Comparison of ENCODE assay signal across 11 cellular contexts in genomic region chr10:86262671-86263165, GRCh38.
DNase-seq lines count a peak whose midpoint lies in the region; ATAC-seq and TF ChIP-seq lines count a peak whose summit lies in the region.
"Had no signal": no experiment of that assay in that cellular context is flagged by ENCODE, and none has a peak within 500 bp of the region (broad histone marks: within the 10 kb centered on the region; RNA-seq: fewer than 3 reads in every experiment).

No MANE protein-coding gene starts in this region.

- DNase-seq in NCI-H2107 treated with DMSO at 0.1 percent for 48 hours (lab: John Stamatoyannopoulos, UW; ENCODE audit: unreplicated experiment) (peak; percentile 52), NCI-H2107 (lab: John Stamatoyannopoulos, UW) (no peak), head of caudate nucleus (peak; percentile 71 to 94 (median 86)), occipital lobe (lab: John Stamatoyannopoulos, UW) (peak; percentile 74), type B pancreatic cell (ENCODE audit: extremely low spot score, unreplicated experiment) (peak; percentile 37), SKM-1 treated with dmso at 0.1 percent for 144 hours (lab: John Stamatoyannopoulos, UW; ENCODE audit: unreplicated experiment) (no peak)
- DNase-seq: activated CD4-positive, alpha-beta T cell treated with anti-CD3 and anti-CD28 coated beads for 1 hour; right cardiac atrium had no signal

- no peak overlapping the region for H3K4me3 Mint-ChIP-seq in type B pancreatic cell
- H3K4me3 Mint-ChIP-seq: memory B cell had no signal

- peaks cover 42% of the 10 kb centered on the region for H3K27me3 Mint-ChIP-seq in type B pancreatic cell

- H3K9me3 Mint-ChIP-seq in type B pancreatic cell: no peaks in the 10 kb centered on the region
- H3K9me3 Mint-ChIP-seq: memory B cell had no signal

- no peak for TF ChIP-seq CTCF in type B pancreatic cell (conservative IDR thresholded peaks at IDR 0.05)

- ATAC-seq in HG03565 (IDR thresholded peaks at IDR 0.05; ENCODE audit: unreplicated experiment) (no peak), HG02763 (IDR thresholded peaks at IDR 0.05; ENCODE audit: unreplicated experiment) (no peak)
- ATAC-seq: right cardiac atrium had no signal

- intact Hi-C loops in head of caudate nucleus (cut with DNase I): loop anchor here (5.0 to 10.0 kb wide), 3 partner anchors 55 to 100 kb away; no protein-coding TSS in a partner anchor

- H3K27ac Mint-ChIP-seq in type B pancreatic cell: no peak overlapping the region
- H3K27ac Mint-ChIP-seq: memory B cell had no signal

- peaks cover 23% of the 10 kb centered on the region for H3K4me1 Mint-ChIP-seq in type B pancreatic cell (ENCODE audit: unreplicated experiment)

- no peaks in the 10 kb centered on the region for H3K36me3 Mint-ChIP-seq in type B pancreatic cell
- H3K36me3 Mint-ChIP-seq: memory B cell had no signal

Comparison
In these comparisons a context has a peak if more than half of its experiments do, and no peak if none do; other contexts are left out.
1. DNase-seq: peak in NCI-H2107 treated with DMSO at 0.1 percent for 48 hours (single experiment), head of caudate nucleus (42 of 42), occipital lobe (single experiment) and type B pancreatic cell (single experiment); none in NCI-H2107 (single experiment) and SKM-1 treated with dmso at 0.1 percent for 144 hours (single experiment).